In genomic region chr3:945738-946137, GRCh38 we compare ENCODE assay signal across 8 cellular contexts.
"Had no signal": no experiment of that assay in that cellular context is flagged by ENCODE, and none has a peak within 500 bp of the region (broad histone marks: within the 10 kb centered on the region; RNA-seq: fewer than 3 reads in every experiment).

No MANE protein-coding gene starts in this region.

- H3K27me3 Mint-ChIP-seq: IgD-negative memory B cell had no signal

- H2AFZ ChIP-seq: GM23248 had no signal

- H3K4me1 Mint-ChIP-seq: IgD-negative memory B cell had no signal

- H3K4me3 ChIP-seq: GM23248, HAP-1 had no signal

- H3K36me3 ChIP-seq: HAP-1 had no signal

- H3K9ac ChIP-seq: GM23248 had no signal

- H3K27ac Mint-ChIP-seq: HFFc6 had no signal

- H3K9me3 ChIP-seq: HAP-1 had no signal

- DNase-seq: GM23248, GOT3, H7, HFFc6, KBM-7 had no signal

- H3K4me1 ChIP-seq: HAP-1 had no signal

- H3K36me3 Mint-ChIP-seq: IgD-negative memory B cell had no signal

- H3K4me3 Mint-ChIP-seq: HFFc6, IgD-negative memory B cell had no signal

- H3K27ac ChIP-seq: GM23248, HL-60 had no signal
